3 cellular contexts compared by ENCODE assay signal in genomic region chr3:17817973-17818372, GRCh38.
A peak's percentile ranks its signal among the peaks of the same experiment; 100 is the strongest.
DNase-seq lines count a peak whose midpoint lies in the region; TF ChIP-seq lines count a peak whose summit lies in the region.
"Not testable (repeated sequence)": the region's sequence is repeated elsewhere in the genome, so short reads cannot be mapped to it uniquely, and the experiment has no call there.

No MANE protein-coding gene starts in this region.

- H2BK12ac ChIP-seq in neuronal stem cell (ENCODE audit: low read length): peak overlapping the region; percentile 1

- not testable (repeated sequence) for H3K27ac ChIP-seq in neuronal stem cell (replicated peaks; ENCODE audit: low read length); spleen

- H3K79me1 ChIP-seq in neuronal stem cell (ENCODE audit: low read depth, low read length): not testable (repeated sequence)

- H3K36me3 ChIP-seq in neuronal stem cell (replicated peaks in 1 of 2; ENCODE audit: control insufficient read depth in 2 of 2, insufficient read depth in 2 of 2, low read length in 2 of 2); spleen: not testable (repeated sequence)

- not testable (repeated sequence) for H3K4me3 ChIP-seq in neuronal stem cell (ENCODE audit: low read length in 2 of 2); spleen

- no CpG with 5 or more reads among the region's 20 CpGs for WGBS in neuronal stem cell (ENCODE audit: extremely low coverage in 2 of 2, insufficient read length in 2 of 2, insufficient replicate concordance in 1 of 2), 2 donors
- 93 to 98% (median 96%) methylated on average over 11 to 20 of the region's 20 CpGs for WGBS in spleen, 5 donors

- H2AK5ac ChIP-seq in neuronal stem cell (ENCODE audit: low read depth, low read length): not testable (repeated sequence)

- H2BK15ac ChIP-seq in neuronal stem cell (ENCODE audit: low read length): not testable (repeated sequence)

- not testable (repeated sequence) for H3K9me3 ChIP-seq in neuronal stem cell (replicated peaks in 1 of 2; ENCODE audit: control insufficient read depth in 2 of 2, insufficient read depth in 1 of 2, low read depth in 1 of 2, low read length in 2 of 2); spleen

- not testable (repeated sequence) for H2AFZ ChIP-seq in neuronal stem cell (ENCODE audit: low read length)

- H3K36me3 Mint-ChIP-seq in activated CD4-positive, alpha-beta T cell treated with anti-CD3 and anti-CD28 coated beads, Interleukin-2, amount 10 ng/mL, durations not matched to agents 24 days and 14 days (ENCODE audit: low read depth): not testable (repeated sequence)

- H3K4ac ChIP-seq in neuronal stem cell (ENCODE audit: low read length): not testable (repeated sequence)

- not testable (repeated sequence) for H3K4me2 ChIP-seq in neuronal stem cell (ENCODE audit: insufficient read depth, low read length, poor library complexity, severe bottlenecking)

- H3K14ac ChIP-seq in neuronal stem cell (ENCODE audit: low read length): peak overlapping the region; percentile 6

- H2BK5ac ChIP-seq in neuronal stem cell (ENCODE audit: low read length): not testable (repeated sequence)

- intact Hi-C loops in activated CD4-positive, alpha-beta T cell treated with anti-CD3 and anti-CD28 coated beads, Interleukin-2, amount 10 ng/mL, durations not matched to agents 24 days and 14 days (cut with micrococcal nuclease); spleen (cut with DNase I; ENCODE audit: low total_unique reads): not testable (repeated sequence)

- not testable (repeated sequence) for H2BK120ac ChIP-seq in neuronal stem cell (ENCODE audit: low read depth, low read length)

- TF ChIP-seq POLR2A in spleen (IDR thresholded peaks at IDR 0.05): not testable (repeated sequence)

- not testable (repeated sequence) for H3K4me1 Mint-ChIP-seq in activated CD4-positive, alpha-beta T cell treated with anti-CD3 and anti-CD28 coated beads, Interleukin-2, amount 10 ng/mL, durations not matched to agents 24 days and 14 days

- peak; percentile 36 for DNase-seq in activated CD4-positive, alpha-beta T cell treated with anti-CD3 and anti-CD28 coated beads, Interleukin-2, amount 10 ng/mL, durations not matched to agents 24 days and 14 days
- DNase-seq in neuronal stem cell (ENCODE audit: low spot score): not testable (repeated sequence)
- DNase-seq in spleen: peak; percentile 72

- not testable (repeated sequence) for H3K9me3 Mint-ChIP-seq in activated CD4-positive, alpha-beta T cell treated with anti-CD3 and anti-CD28 coated beads, Interleukin-2, amount 10 ng/mL, durations not matched to agents 24 days and 14 days

- H3K27ac Mint-ChIP-seq in activated CD4-positive, alpha-beta T cell treated with anti-CD3 and anti-CD28 coated beads, Interleukin-2, amount 10 ng/mL, durations not matched to agents 24 days and 14 days: not testable (repeated sequence)

- not testable (repeated sequence) for TF ChIP-seq CTCF in spleen (IDR thresholded peaks at IDR 0.05 in 8 of 11, conservative IDR thresholded peaks at IDR 0.05 in 3 of 11)

- H4K91ac ChIP-seq in neuronal stem cell (ENCODE audit: low read depth, low read length, poor library complexity): not testable (repeated sequence)

- H3K4me1 ChIP-seq in neuronal stem cell (ENCODE audit: control insufficient read depth in 2 of 2, insufficient read depth in 1 of 2, low read depth in 1 of 2, low read length in 2 of 2); spleen: not testable (repeated sequence)

- H4K8ac ChIP-seq in neuronal stem cell (ENCODE audit: low read depth, low read length): peak overlapping the region; percentile 10

- not testable (repeated sequence) for H3K27me3 Mint-ChIP-seq in activated CD4-positive, alpha-beta T cell treated with anti-CD3 and anti-CD28 coated beads, Interleukin-2, amount 10 ng/mL, durations not matched to agents 24 days and 14 days

- H3K23ac ChIP-seq in neuronal stem cell (ENCODE audit: low read depth, low read length, poor library complexity): not testable (repeated sequence)

- H3K9ac ChIP-seq in neuronal stem cell (ENCODE audit: low read depth, low read length, poor library complexity): not testable (repeated sequence)

- not testable (repeated sequence) for H3K18ac ChIP-seq in neuronal stem cell (ENCODE audit: low read length)

- not testable (repeated sequence) for H3K4me3 Mint-ChIP-seq in activated CD4-positive, alpha-beta T cell treated with anti-CD3 and anti-CD28 coated beads, Interleukin-2, amount 10 ng/mL, durations not matched to agents 24 days and 14 days

- H3K27me3 ChIP-seq in neuronal stem cell (ENCODE audit: control insufficient read depth in 3 of 3, insufficient read depth in 3 of 3, low read depth in 1 of 3, low read length in 3 of 3); spleen (replicated peaks in 1 of 7): not testable (repeated sequence)
